8 cellular contexts compared by ENCODE assay signal in the genomic region with DNA sequence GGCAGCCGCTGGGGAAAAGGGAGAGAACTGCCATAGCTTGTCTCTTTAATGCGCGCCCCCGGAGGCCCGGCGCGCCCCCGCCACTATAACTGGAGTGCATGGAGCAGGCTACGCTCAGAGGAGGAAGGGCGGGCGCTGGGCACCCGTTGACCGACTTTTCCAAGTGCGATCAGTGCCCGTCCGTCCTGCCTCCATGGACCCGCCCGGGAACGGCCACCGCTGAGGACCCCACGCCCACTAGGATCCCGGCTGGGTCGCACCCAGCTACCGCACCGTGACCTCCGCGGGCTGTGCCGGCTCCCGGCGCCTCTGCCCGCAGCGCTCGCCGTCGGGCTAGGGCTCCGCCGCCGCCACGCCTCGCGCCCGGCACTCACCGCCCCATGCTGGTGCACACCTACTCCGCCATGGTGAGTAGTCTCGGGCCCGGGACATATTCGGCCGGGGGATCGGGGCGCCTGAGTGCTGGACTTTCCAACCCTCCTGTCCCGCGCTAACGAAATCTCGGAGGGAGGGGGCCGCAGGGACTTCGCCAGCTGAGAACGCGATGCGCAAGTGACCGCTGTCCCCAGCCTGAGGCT. TPM values are rescaled to one million over a fixed set of nuclear protein-coding genes. Genes with fewer than 3 reads are reported as not detected.
DNase-seq lines count a peak whose midpoint lies in the region; ATAC-seq and TF ChIP-seq lines count a peak whose summit lies in the region.

A gene (plus strand): TSS at position 117 of the 578 bp plus-strand sequence. CDS start 264 bp downstream, at position 381.

- H3K9ac ChIP-seq in rectal smooth muscle tissue (ENCODE audit: low read length): no peak within 1 kb of the TSS

- H3K36me3 Mint-ChIP-seq in natural killer cell: no peaks in the 10 kb centered on the region
- H3K36me3 Mint-ChIP-seq in natural killer cell treated with Interleukin-12 subunit alpha and Interleukin-12 subunit beta and Interleukin-15 and Interleukin-18, amount 100 ng/mL, for 72 hours: no peaks in the 10 kb centered on the region
- H3K36me3 Mint-ChIP-seq in CD8-positive, alpha-beta memory T cell: peaks cover 0 to 3% (median 0%) of the 10 kb centered on the region in 3 donors

- H3K27me3 ChIP-seq in right cardiac atrium (ENCODE audit: control insufficient read depth, insufficient read depth): no peaks in the 10 kb centered on the region
- peaks cover 22% of the 10 kb centered on the region for H3K27me3 ChIP-seq in rectal smooth muscle tissue (ENCODE audit: control insufficient read depth, insufficient read depth, low read length)
- H3K27me3 ChIP-seq in CD8-positive, alpha-beta memory T cell (ENCODE audit: insufficient read depth, low read length, poor library complexity, severe bottlenecking): no peaks in the 10 kb centered on the region

- H3K27ac ChIP-seq in right cardiac atrium (ENCODE audit: low read length): no peak within 1 kb of the TSS
- no peak within 1 kb of the TSS for H3K27ac ChIP-seq in rectal smooth muscle tissue (ENCODE audit: low read depth, low read length)
- H3K27ac ChIP-seq in CD8-positive, alpha-beta memory T cell (ENCODE audit: low read depth, low read length): no peak within 1 kb of the TSS

- CTCF ChIA-PET in CD8-positive, alpha-beta memory T cell (lab: Charles Lee): interaction anchor here (0.8 to 3.8 kb wide), 4 partner anchors 11 to 154 kb away, joined by 3 to 25 read pairs (median 10); no protein-coding TSS in a partner anchor

- H3K4me3 ChIP-seq in right cardiac atrium (ENCODE audit: low read length) (peak within 1 kb of the TSS; percentile 41), rectal smooth muscle tissue (ENCODE audit: low read length) (peak within 1 kb of the TSS; percentile 61)
- no peak within 1 kb of the TSS for H3K4me3 ChIP-seq in CD8-positive, alpha-beta memory T cell (ENCODE audit: low read length)

- H3K36me3 ChIP-seq in rectal smooth muscle tissue (ENCODE audit: control insufficient read depth, insufficient read depth, low read length): no peaks in the 10 kb centered on the region
- H3K36me3 ChIP-seq in CD8-positive, alpha-beta memory T cell (ENCODE audit: insufficient read depth, low read length): no peaks in the 10 kb centered on the region

- H3K27ac Mint-ChIP-seq in natural killer cell: peak within 1 kb of the TSS in 1 of 2 donors; percentile 16
- no peak within 1 kb of the TSS for H3K27ac Mint-ChIP-seq in natural killer cell treated with Interleukin-12 subunit alpha and Interleukin-12 subunit beta and Interleukin-15 and Interleukin-18, amount 100 ng/mL, for 72 hours
- H3K27ac Mint-ChIP-seq in CD8-positive, alpha-beta memory T cell: peak within 1 kb of the TSS in 3 of 8 donors; percentile 28 to 58 (median 51)

- H3K4me1 ChIP-seq in right cardiac atrium (ENCODE audit: control insufficient read depth, insufficient read depth, low read length) (peaks cover 4% of the 10 kb centered on the region), rectal smooth muscle tissue (ENCODE audit: control insufficient read depth, insufficient read depth, low read length) (no peaks in the 10 kb centered on the region)
- peaks cover 20% of the 10 kb centered on the region for H3K4me1 ChIP-seq in CD8-positive, alpha-beta memory T cell (ENCODE audit: insufficient read depth, low read length)

- H3K9me3 ChIP-seq in right cardiac atrium (ENCODE audit: control insufficient read depth, low read length): no peaks in the 10 kb centered on the region
- H3K9me3 ChIP-seq in CD8-positive, alpha-beta memory T cell (ENCODE audit: low read length): no peaks in the 10 kb centered on the region

- DNase-seq in natural killer cell (no peak), astrocyte of the hippocampus (ENCODE audit: low read depth, low spot score) (peak; percentile 69), right cardiac atrium (peak; percentile 52 to 74 (median 70)), NCI-H1436 treated with DMSO at 0.1 percent for 48 hours (lab: John Stamatoyannopoulos, UW) (no peak)
- DNase-seq in natural killer cell treated with Interleukin-12 subunit alpha and Interleukin-12 subunit beta and Interleukin-15 and Interleukin-18, amount 100 ng/mL, for 72 hours (ENCODE audit: low spot score): no peak
- DNase-seq in CD8-positive, alpha-beta memory T cell: no peak

- ATAC-seq in natural killer cell (peak in 2 of 3 donors; percentile 25 to 60), right cardiac atrium (peak; percentile 43 to 48), GM21786 (IDR thresholded peaks at IDR 0.05; ENCODE audit: unreplicated experiment) (no peak)
- no peak for ATAC-seq in natural killer cell treated with Interleukin-12 subunit alpha and Interleukin-12 subunit beta and Interleukin-15 and Interleukin-18, amount 100 ng/mL, for 72 hours

- POLR2A ChIA-PET in CD8-positive, alpha-beta memory T cell (lab: Charles Lee): interaction anchor here (0.6 to 1.6 kb wide), 3 partner anchors 16 to 360 kb away, joined by 3 to 6 read pairs (median 5); a partner anchor contains a TSS

- no peaks in the 10 kb centered on the region for H3K27me3 Mint-ChIP-seq in natural killer cell (ENCODE audit: low read depth in 2 of 2)
- H3K27me3 Mint-ChIP-seq in natural killer cell treated with Interleukin-12 subunit alpha and Interleukin-12 subunit beta and Interleukin-15 and Interleukin-18, amount 100 ng/mL, for 72 hours: no peaks in the 10 kb centered on the region
- peaks cover 0 to 2% of the 10 kb centered on the region in 2 donors for H3K27me3 Mint-ChIP-seq in CD8-positive, alpha-beta memory T cell

- intact Hi-C loops in natural killer cell (cut with micrococcal nuclease) (no loop called here), right cardiac atrium (cut with DNase I) (loop anchor here in 2 of 4 donors (5.0 to 10.0 kb wide), 3 partner anchors 149 to 202 kb away; no protein-coding TSS in a partner anchor)

- H3K4me1 Mint-ChIP-seq in natural killer cell: peaks cover 49 to 73% of the 10 kb centered on the region in 2 donors
- peaks cover 33 to 36% of the 10 kb centered on the region in 2 donors for H3K4me1 Mint-ChIP-seq in natural killer cell treated with Interleukin-12 subunit alpha and Interleukin-12 subunit beta and Interleukin-15 and Interleukin-18, amount 100 ng/mL, for 72 hours (ENCODE audit: low read depth in 2 of 2)
- peaks cover 25 to 38% (median 31%) of the 10 kb centered on the region in 3 donors for H3K4me1 Mint-ChIP-seq in CD8-positive, alpha-beta memory T cell

- H3K9me3 Mint-ChIP-seq in natural killer cell: no peaks in the 10 kb centered on the region
- no peaks in the 10 kb centered on the region for H3K9me3 Mint-ChIP-seq in natural killer cell treated with Interleukin-12 subunit alpha and Interleukin-12 subunit beta and Interleukin-15 and Interleukin-18, amount 100 ng/mL, for 72 hours
- no peaks in the 10 kb centered on the region for H3K9me3 Mint-ChIP-seq in CD8-positive, alpha-beta memory T cell

- 3% methylated on average over 60 of the region's 60 CpGs for WGBS in right cardiac atrium

- TF ChIP-seq CTCF in natural killer cell (IDR thresholded peaks at IDR 0.05): no peak

- peak within 1 kb of the TSS; percentile 68 for H3K4me3 Mint-ChIP-seq in natural killer cell
- H3K4me3 Mint-ChIP-seq in natural killer cell treated with Interleukin-12 subunit alpha and Interleukin-12 subunit beta and Interleukin-15 and Interleukin-18, amount 100 ng/mL, for 72 hours: no peak within 1 kb of the TSS
- H3K4me3 Mint-ChIP-seq in CD8-positive, alpha-beta memory T cell: peak within 1 kb of the TSS in 3 of 7 donors; percentile 39 to 51 (median 49)

RNA-seq across cellular contexts. Expression of the gene that starts here (rescaled TPM):
- total RNA-seq in natural killer cell (1 to 10 TPM; 6.6 to 7.3 (median 6.9) TPM), right cardiac atrium (under 1 TPM; 0.17 to 0.31 (median 0.27) TPM)
- 1 to 10 TPM; 3.3 to 5.1 TPM for total RNA-seq in natural killer cell treated with Interleukin-12 subunit alpha and Interleukin-12 subunit beta and Interleukin-15 and Interleukin-18, amount 100 ng/mL, for 72 hours
- polyA plus RNA-seq in right cardiac atrium: 0.34 TPM
- 1 to 10 TPM in 1 of 2 experiments, under 1 TPM in 1; 0.69 to 1.0 TPM for total RNA-seq in CD8-positive, alpha-beta memory T cell
- 0.41 TPM for polyA plus RNA-seq in CD8-positive, alpha-beta memory T cell

Comparison
In these comparisons a context has a peak if more than half of its experiments do, and no peak if none do; other contexts are left out.
1. ATAC-seq: peak in natural killer cell (2 of 3); none in natural killer cell treated with Interleukin-12 subunit alpha and Interleukin-12 subunit beta and Interleukin-15 and Interleukin-18, amount 100 ng/mL, for 72 hours (0 of 2) and GM21786 (single experiment).
2. Peak in DNase-seq, ATAC-seq and H3K4me3 ChIP-seq in right cardiac atrium; RNA of the gene not detected or under 1 TPM.